Comparison of ENCODE assay signal across 14 cellular contexts in the genomic region with DNA sequence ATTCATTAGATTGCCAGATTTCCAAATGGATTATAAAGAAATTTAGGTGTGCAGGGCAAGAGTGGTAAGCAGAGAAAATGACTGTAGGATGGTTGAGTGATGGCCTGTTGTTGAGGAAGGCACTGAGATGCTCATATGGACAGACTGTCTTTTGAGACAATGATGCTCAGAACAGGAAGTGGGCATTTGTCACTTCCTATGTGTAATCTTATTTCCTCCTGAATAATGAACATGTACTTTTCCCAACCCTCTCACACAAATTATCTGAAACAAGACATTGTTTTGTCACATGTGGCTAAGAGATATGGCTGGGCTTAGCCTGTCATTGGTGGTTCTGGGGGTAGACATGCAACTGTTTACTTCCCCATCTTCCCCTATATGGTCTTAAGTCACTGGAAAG.
"Had no signal": no experiment of that assay in that cellular context is flagged by ENCODE, and none has a peak within 500 bp of the region (broad histone marks: within the 10 kb centered on the region; RNA-seq: fewer than 3 reads in every experiment).

No MANE protein-coding gene starts in this region.

- DNase-seq: activated CD4-positive, alpha-beta T cell treated with anti-CD3 and anti-CD28 coated beads for 1 hour; activated naive CD8-positive, alpha-beta T cell treated with anti-CD3 and anti-CD28 coated beads, Interleukin-2, amount 10 ng/mL, durations not matched to agents 7 days and 5 days; activated T-cell treated with anti-CD3 and anti-CD28 coated beads for 4 hours; central memory CD4-positive, alpha-beta T cell; dorsolateral prefrontal cortex; endodermal cell; foreskin melanocyte; glutamatergic neuron; midbrain; occipital lobe; stimulated activated naive CD4-positive, alpha-beta T cell treated with Interleukin-2 at 50 U/mL for 16 hours; T-helper 9 cell; thyroid gland; WERI-Rb-1 had no signal
